ENCODE assay signal across 8 cellular contexts in the genomic region with DNA sequence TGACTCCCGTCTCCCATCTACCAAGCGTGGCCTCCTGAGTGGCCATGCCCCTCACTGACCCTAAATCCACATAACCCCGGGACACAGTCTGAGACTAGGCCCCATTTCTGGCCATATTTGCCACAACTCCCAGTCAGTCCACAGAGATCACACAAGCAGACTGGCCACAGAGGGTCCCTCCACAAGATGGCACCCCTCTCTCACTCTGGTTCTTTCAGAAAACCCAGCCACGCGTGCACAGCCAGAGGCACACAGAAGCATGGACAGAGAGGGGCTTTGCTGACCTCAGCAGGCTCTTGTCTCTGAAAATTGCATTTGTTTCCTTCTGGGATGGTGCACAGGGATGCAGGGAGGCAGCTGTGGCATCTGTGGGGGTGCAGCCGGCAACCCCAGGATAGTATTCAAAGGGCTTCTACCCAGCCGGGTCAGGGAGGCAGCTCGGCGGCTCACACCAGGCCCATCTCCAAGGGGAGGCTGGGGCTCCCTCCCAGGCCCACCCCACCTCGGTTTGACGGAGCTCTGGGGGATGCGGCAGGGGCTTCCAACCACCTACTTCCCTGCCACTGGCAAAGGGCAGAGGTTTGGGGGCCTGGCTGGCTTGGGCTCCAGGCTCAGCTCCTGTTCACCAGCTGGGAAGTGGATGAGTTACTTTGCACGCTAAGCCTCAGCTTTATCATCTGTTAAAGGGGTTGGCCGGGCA. TPM values are rescaled to one million over a fixed set of nuclear protein-coding genes. Genes with fewer than 3 reads are reported as not detected.
A peak's percentile ranks its signal among the peaks of the same experiment; 100 is the strongest.
DNase-seq lines count a peak whose midpoint lies in the region; ATAC-seq, FAIRE-seq and TF ChIP-seq lines count a peak whose summit lies in the region.

No MANE protein-coding gene starts in this region.

- POLR2A ChIA-PET in HepG2 (lab: Yijun Ruan, JAX), result no interaction called here

- peak; percentile 79 for ATAC-seq in HepG2
- ATAC-seq in upper lobe of right lung, result peak; percentile 61

- WGBS in HepG2 (ENCODE audit: low lambda C conversion rate), result 0% methylated on average over 5 of the region's 14 CpGs

- H3K4me2 ChIP-seq in OCI-LY3 (ENCODE audit: low read length) (no peak overlapping the region), HepG2 (ENCODE audit: low read depth, low read length) (peak overlapping the region; percentile 13)

- H3K27me3 ChIP-seq in OCI-LY3 (ENCODE audit: low read depth, low read length) (no peaks in the 10 kb centered on the region), HepG2 (ENCODE audit: control insufficient read depth in 1 of 2, insufficient read depth in 2 of 2, low read length in 2 of 2) (peaks cover 8 to 44% of the 10 kb centered on the region in 2 experiments; a peak in 4 of 5 replicates), upper lobe of right lung (no peaks in the 10 kb centered on the region), MG63 (no peaks in the 10 kb centered on the region)

- H3K36me3 ChIP-seq in OCI-LY3 (replicated peaks; ENCODE audit: low read depth, low read length) (no peaks in the 10 kb centered on the region), HepG2 (replicated peaks in 1 of 2; ENCODE audit: control insufficient read depth in 1 of 2, insufficient read depth in 2 of 2, low read length in 2 of 2) (no peaks in the 10 kb centered on the region), upper lobe of right lung (no peaks in the 10 kb centered on the region), MG63 (no peaks in the 10 kb centered on the region)

- H3K4me1 ChIP-seq in OCI-LY3 (ENCODE audit: low read length), result peaks cover 32% of the 10 kb centered on the region
- H3K4me1 ChIP-seq in HepG2 (ENCODE audit: insufficient read depth, low read length), result no peaks in the 10 kb centered on the region
- no peaks in the 10 kb centered on the region for H3K4me1 ChIP-seq in upper lobe of right lung

- CTCF ChIA-PET in HepG2 (lab: Yijun Ruan, JAX; ENCODE audit: low intra/inter-chr PET ratio, low total read pairs), result interaction anchor here (0.7 to 4.8 kb wide), 4 partner anchors 20 to 222 kb away, joined by 3 to 69 read pairs (median 9); no protein-coding TSS in a partner anchor

- DNase-seq in stimulated activated CD4-positive, alpha-beta T cell treated with anti-CD3 and anti-CD28 coated beads, Interleukin-2, amount 100 ng/mL, for 24 hours, result peak; percentile 23 to 25
- DNase-seq in stimulated activated CD4-positive, alpha-beta T cell treated with anti-CD3 and anti-CD28 coated beads, Interleukin-4, amount 100 ng/mL, for 1 hour, result no peak
- peak in 46 of 61 donors; percentile 5 to 54 (median 29) for DNase-seq in caudate nucleus (lab: John Stamatoyannopoulos, UW)
- DNase-seq in HepG2 (ENCODE audit: low spot score), result peak; percentile 40
- peak; percentile 61 for DNase-seq in upper lobe of right lung
- DNase-seq in MG63, result no peak
- no peak for DNase-seq in foreskin melanocyte

- FAIRE-seq in HepG2 (lab: Jason Lieb, UNC), result no peak

- peak; percentile 60 for TF ChIP-seq CTCF in OCI-LY3 (IDR thresholded peaks at IDR 0.05; ENCODE audit: low read depth, low read length)
- peak; percentile 89 for TF ChIP-seq CTCF in HepG2 (CRISPR knock-in tag; IDR thresholded peaks at IDR 0.05)
- TF ChIP-seq CTCF in upper lobe of right lung (IDR thresholded peaks at IDR 0.05), result peak; percentile 52

- H3K9me3 ChIP-seq in OCI-LY3 (ENCODE audit: insufficient read depth, low read length) (no peaks in the 10 kb centered on the region), HepG2 (ENCODE audit: low read length) (no peaks in the 10 kb centered on the region), upper lobe of right lung (no peaks in the 10 kb centered on the region), MG63 (no peaks in the 10 kb centered on the region)

- H3K27ac ChIP-seq in OCI-LY3 (ENCODE audit: low read length), result no peak overlapping the region
- no peak overlapping the region for H3K27ac ChIP-seq in caudate nucleus (ENCODE audit: low read depth, low read length)
- H3K27ac ChIP-seq in HepG2 (ENCODE audit: extremely low read length, insufficient read depth, low read length), result no peak overlapping the region
- H3K27ac ChIP-seq in upper lobe of right lung, result no peak overlapping the region

- H3K4me3 ChIP-seq in OCI-LY3 (ENCODE audit: low read length), result no peak overlapping the region
- H3K4me3 ChIP-seq in HepG2 (replicated peaks in 1 of 3; ENCODE audit: insufficient read depth in 1 of 3, low read depth in 2 of 3, low read length in 3 of 3), result no peak overlapping the region; a peak in 1 of 6 replicates
- no peak overlapping the region for H3K4me3 ChIP-seq in upper lobe of right lung
- H3K4me3 ChIP-seq in MG63, result no peak overlapping the region

- H3K9ac ChIP-seq in OCI-LY3 (ENCODE audit: low read length), result no peak overlapping the region
- H3K9ac ChIP-seq in HepG2 (ENCODE audit: insufficient read depth, low read depth, low read length), result no peak overlapping the region

- no peaks in the 10 kb centered on the region for H3K79me2 ChIP-seq in OCI-LY3 (ENCODE audit: low read length)
- H3K79me2 ChIP-seq in HepG2 (ENCODE audit: insufficient read depth, low read length), result no peaks in the 10 kb centered on the region

- in situ Hi-C loops in HepG2 (cut with HindIII; ENCODE audit: extremely low pct_ligation_motif_present, low pct_unique_long_range_greater_than_20kb), result no loop called here

- TF ChIP-seq RAD21 in HepG2 (CRISPR knock-in tag; IDR thresholded peaks at IDR 0.05), result peak; percentile 65; the same call in 1 of the 2 replicates

- BruUV-seq in HepG2 (replicated peaks; lab: Mats Ljungman, UMichigan), result no TSS peak

- H4K20me1 ChIP-seq in OCI-LY3 (ENCODE audit: insufficient read depth, low read length), result no peaks in the 10 kb centered on the region
- no peaks in the 10 kb centered on the region for H4K20me1 ChIP-seq in HepG2 (ENCODE audit: insufficient read depth, low read length)

- TF ChIP-seq EP300 in HepG2 (IDR thresholded peaks at IDR 0.05; ENCODE audit: low read depth in 2 of 2, low read length in 2 of 2) (no peak), HepG2 (CRISPR knock-in tag; IDR thresholded peaks at IDR 0.05; ENCODE audit: borderline replicate concordance) (no peak)

- no peak for TF ChIP-seq POLR2A in HepG2 (IDR thresholded peaks at IDR 0.05; ENCODE audit: insufficient read depth in 1 of 2, low read depth in 2 of 2, low read length in 2 of 2)

- intact Hi-C loops in HepG2 (cut with micrococcal nuclease; ENCODE audit: unreplicated experiment), result no loop called here
- intact Hi-C loops in upper lobe of right lung (cut with DNase I), result no loop called here

- H2AFZ ChIP-seq in OCI-LY3 (ENCODE audit: low read depth, low read length) (0 out of 2 replicates have a peak overlapping the region, but pooled peaks have one; percentile 8), HepG2 (ENCODE audit: low read length) (no peak overlapping the region)

RNA-seq across cellular contexts. Expression of gene DOC2B, which starts 16.8 kb away (rescaled TPM):
- total RNA-seq in HepG2 (2016; rRNA removed; fragmentation: Illumina TruSeq; extraction: Trizol), result 0.22 TPM in 1 of 2 replicates, not detected in the other
- total RNA-seq in HepG2 (2016; cell fraction: cytosol; rRNA removed; fragmentation: Illumina TruSeq; extraction: Trizol; ENCODE audit: low read depth), result 0.09 and 0.30 TPM in 2 replicates
- total RNA-seq in HepG2 (2016; cell fraction: insoluble cytoplasmic fraction; rRNA removed; fragmentation: Illumina TruSeq; extraction: Trizol), result 0.04 TPM in 1 of 2 replicates, not detected in the other
- 0.06 and 0.38 TPM in 2 replicates for total RNA-seq in HepG2 (2016; cell fraction: membrane; rRNA removed; fragmentation: Illumina TruSeq; extraction: Trizol)
- 0.06 TPM in 1 of 2 replicates, not detected in the other for total RNA-seq in HepG2 (2016; cell fraction: nucleus; rRNA removed; fragmentation: Illumina TruSeq; extraction: Trizol)
- 0.09 and 0.77 TPM in 2 replicates for polyA plus RNA-seq in HepG2 (2011; rRNA removed)
- 0.21 and 0.25 TPM in 2 replicates for polyA plus RNA-seq in HepG2 (2011; cell fraction: cytosol; rRNA removed)
- 0.31 and 0.33 TPM in 2 replicates for polyA plus RNA-seq in HepG2 (2011; cell fraction: nucleus; rRNA removed)
- polyA plus RNA-seq in HepG2 (2012), result 0.05 and 0.23 TPM in 2 replicates
- 0.08 and 0.34 TPM in 2 replicates for polyA plus RNA-seq in HepG2 (2016; cell fraction: cytosol; fragmentation: Illumina TruSeq; extraction: Trizol; ENCODE audit: low read depth)
- not detected in 2 replicates for polyA plus RNA-seq in HepG2 (2016; cell fraction: insoluble cytoplasmic fraction; fragmentation: Illumina TruSeq; extraction: Trizol; ENCODE audit: low read depth)
- 0.33 TPM in 1 of 2 replicates, not detected in the other for polyA plus RNA-seq in HepG2 (2016; cell fraction: membrane; fragmentation: Illumina TruSeq; extraction: Trizol; ENCODE audit: low read depth)
- polyA plus RNA-seq in HepG2 (2016; cell fraction: nucleus; fragmentation: Illumina TruSeq; extraction: Trizol; ENCODE audit: insufficient read depth, low read depth), result 0.22 and 0.36 TPM in 2 replicates
- 0.08 TPM in 1 of 2 replicates, not detected in the other for polyA minus RNA-seq in HepG2 (2011; rRNA and poly(A)+ RNA removed; ENCODE audit: low replicate concordance)
- 0.40 TPM in 1 of 2 replicates, not detected in the other for polyA minus RNA-seq in HepG2 (2011; cell fraction: cytosol; rRNA and poly(A)+ RNA removed)
- 0.13 TPM in 1 of 2 replicates, not detected in the other for polyA minus RNA-seq in HepG2 (2011; cell fraction: nucleus; rRNA and poly(A)+ RNA removed)
- 13.7 TPM for total RNA-seq in upper lobe of right lung
- 0.16 TPM in 1 of 2 replicates, not detected in the other for total RNA-seq in MG63 (2014; rRNA removed; shearing (Covaris generic); ENCODE audit: low replicate concordance)

RNA-seq across cellular contexts. Expression of gene SCGB1C2, which starts 27.3 kb away (rescaled TPM):
- total RNA-seq in HepG2 (2016; rRNA removed; fragmentation: Illumina TruSeq; extraction: Trizol) (not detected in 2 replicates), upper lobe of right lung (not detected)
- not detected in 2 replicates for total RNA-seq in HepG2 (2016; cell fraction: cytosol; rRNA removed; fragmentation: Illumina TruSeq; extraction: Trizol; ENCODE audit: low read depth)
- total RNA-seq in HepG2 (2016; cell fraction: insoluble cytoplasmic fraction; rRNA removed; fragmentation: Illumina TruSeq; extraction: Trizol), result not detected in 2 replicates
- not detected in 2 replicates for total RNA-seq in HepG2 (2016; cell fraction: membrane; rRNA removed; fragmentation: Illumina TruSeq; extraction: Trizol)
- total RNA-seq in HepG2 (2016; cell fraction: nucleus; rRNA removed; fragmentation: Illumina TruSeq; extraction: Trizol), result not detected in 2 replicates
- polyA plus RNA-seq in HepG2 (2011; rRNA removed), result not detected in 2 replicates
- polyA plus RNA-seq in HepG2 (2011; cell fraction: cytosol; rRNA removed), result not detected in 2 replicates
- polyA plus RNA-seq in HepG2 (2011; cell fraction: nucleus; rRNA removed), result not detected in 2 replicates
- polyA plus RNA-seq in HepG2 (2012), result not detected in 2 replicates
- polyA plus RNA-seq in HepG2 (2016; cell fraction: cytosol; fragmentation: Illumina TruSeq; extraction: Trizol; ENCODE audit: low read depth), result not detected in 2 replicates
- not detected in 2 replicates for polyA plus RNA-seq in HepG2 (2016; cell fraction: insoluble cytoplasmic fraction; fragmentation: Illumina TruSeq; extraction: Trizol; ENCODE audit: low read depth)
- polyA plus RNA-seq in HepG2 (2016; cell fraction: membrane; fragmentation: Illumina TruSeq; extraction: Trizol; ENCODE audit: low read depth), result not detected in 2 replicates
- polyA plus RNA-seq in HepG2 (2016; cell fraction: nucleus; fragmentation: Illumina TruSeq; extraction: Trizol; ENCODE audit: insufficient read depth, low read depth), result not detected in 2 replicates
- not detected in 2 replicates for polyA minus RNA-seq in HepG2 (2011; rRNA and poly(A)+ RNA removed; ENCODE audit: low replicate concordance)
- polyA minus RNA-seq in HepG2 (2011; cell fraction: cytosol; rRNA and poly(A)+ RNA removed), result not detected in 2 replicates
- polyA minus RNA-seq in HepG2 (2011; cell fraction: nucleus; rRNA and poly(A)+ RNA removed), result not detected in 2 replicates
- total RNA-seq in MG63 (2014; rRNA removed; shearing (Covaris generic); ENCODE audit: low replicate concordance), result not detected in 2 replicates

Comparison
In these comparisons a context has a peak if more than half of its experiments do, and no peak if none do; other contexts are left out.
1. DNase-seq: peak in stimulated activated CD4-positive, alpha-beta T cell treated with anti-CD3 and anti-CD28 coated beads, Interleukin-2, amount 100 ng/mL, for 24 hours (2 of 2), caudate nucleus (46 of 61), HepG2 (single experiment) and upper lobe of right lung (single experiment); none in stimulated activated CD4-positive, alpha-beta T cell treated with anti-CD3 and anti-CD28 coated beads, Interleukin-4, amount 100 ng/mL, for 1 hour (single experiment), MG63 (single experiment) and foreskin melanocyte (single experiment).
2. RNA of gene DOC2B, which starts 16.8 kb away (total RNA-seq): 13.7 TPM in upper lobe of right lung (single experiment); 0.04 to 0.38 TPM in HepG2 and 0.16 TPM in MG63; every median in the first group is over 10 times any median in the second.
3. Peak in every context shown above with its lines, with median percentiles within 50 percentile points of each other: CTCF ChIP-seq.